Comparison of ENCODE assay signal across 9 cellular contexts in the genomic region with DNA sequence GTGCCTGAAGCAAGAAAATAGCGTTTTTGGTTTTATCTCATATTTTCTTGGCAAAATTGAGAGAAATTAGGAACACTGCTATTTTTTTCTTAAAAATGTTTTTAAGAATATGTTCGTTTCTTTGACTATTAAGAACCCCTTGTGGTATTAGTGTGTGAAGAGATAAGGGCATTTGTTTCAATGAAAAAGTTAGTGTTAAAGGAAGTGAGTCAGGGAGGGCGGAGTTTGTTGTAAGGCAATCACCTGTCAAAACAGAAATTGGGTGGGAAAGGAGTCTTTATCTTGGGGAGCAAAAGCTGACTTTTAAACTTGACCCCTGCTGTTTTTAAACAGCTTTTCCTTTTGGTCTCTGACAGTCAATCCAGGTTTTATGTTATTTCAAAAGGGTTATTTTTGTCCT. TPM values are rescaled to one million over a fixed set of nuclear protein-coding genes. Genes with fewer than 3 reads are reported as not detected.
DNase-seq lines count a peak whose midpoint lies in the region; TF ChIP-seq lines count a peak whose summit lies in the region.
"Had no signal": no experiment of that assay in that cellular context is flagged by ENCODE, and none has a peak within 500 bp of the region (broad histone marks: within the 10 kb centered on the region; RNA-seq: fewer than 3 reads in every experiment).

No MANE protein-coding gene starts in this region.

- in situ Hi-C loops in SK-MEL-5 (cut with HindIII; ENCODE audit: low pct_unique_long_range_greater_than_20kb, low sequenced_read_pairs), result no loop called here

- no peak overlapping the region for H3K9ac ChIP-seq in skeletal muscle satellite cell (ENCODE audit: low read depth, low read length)

- peaks cover 19% of the 10 kb centered on the region for H3K4me1 ChIP-seq in skeletal muscle satellite cell (ENCODE audit: control insufficient read depth, insufficient read depth, low read length)

- no peaks in the 10 kb centered on the region for H3K27me3 ChIP-seq in dorsolateral prefrontal cortex
- no peaks in the 10 kb centered on the region for H3K27me3 ChIP-seq in skeletal muscle satellite cell (ENCODE audit: control insufficient read depth, insufficient read depth, low read length)

- H3K4me3 ChIP-seq in dorsolateral prefrontal cortex, result peak overlapping the region in 45 of 59 donors; percentile 1 to 95 (median 86)
- peak overlapping the region; percentile 85 for H3K4me3 ChIP-seq in skeletal muscle satellite cell (ENCODE audit: low read length)

- intact Hi-C loops in dorsolateral prefrontal cortex (cut with DNase I), result no loop called here

- peak; percentile 7 for DNase-seq in activated CD8-positive, alpha-beta memory T cell treated with anti-CD3 and anti-CD28 coated beads, Interleukin-2, amount 50 U/mL, for 24 hours (ENCODE audit: extremely low read depth)
- no peak for DNase-seq in activated CD8-positive, alpha-beta memory T cell treated with anti-CD3 and anti-CD28 coated beads for 24 hours
- DNase-seq in SK-MEL-5 (ENCODE audit: low read depth, low spot score), result peak; percentile 62
- no peak for DNase-seq in dorsolateral prefrontal cortex
- no peak for DNase-seq in NCI-H1105 treated with DMSO at 0.1 percent for 48 hours (lab: John Stamatoyannopoulos, UW)
- DNase-seq in NCI-H1694 treated with DMSO at 0.1 percent for 48 hours (lab: John Stamatoyannopoulos, UW), result no peak
- DNase-seq in NCI-H2171 treated with DMSO at 0.1 percent for 48 hours (lab: John Stamatoyannopoulos, UW), result no peak
- DNase-seq: H9 had no signal

- no peaks in the 10 kb centered on the region for H3K9me3 ChIP-seq in skeletal muscle satellite cell (replicated peaks; ENCODE audit: low read length)

- H3K36me3 ChIP-seq in skeletal muscle satellite cell (ENCODE audit: insufficient read depth, low read length), result peaks cover 6% of the 10 kb centered on the region

- no peak for TF ChIP-seq CTCF in dorsolateral prefrontal cortex (IDR thresholded peaks at IDR 0.05 in 54 of 56, conservative IDR thresholded peaks at IDR 0.05 in 2 of 56; ENCODE audit: low read depth in 1 of 56, partially characterized antibody in 56 of 56)

- peak overlapping the region in 2 of 59 donors; percentile 10 to 11 for H3K27ac ChIP-seq in dorsolateral prefrontal cortex

- peak overlapping the region; percentile 91 for H3K4me2 ChIP-seq in skeletal muscle satellite cell (ENCODE audit: low read length)

RNA-seq across cellular contexts. Expression of gene RAP2B, which starts 4.2 kb away (rescaled TPM):
- total RNA-seq in SK-MEL-5 (2014; rRNA removed; shearing (Covaris generic)), result 87.9 and 95.8 TPM in 2 replicates
- 49.8 and 50.9 TPM in 2 replicates for polyA plus RNA-seq in SK-MEL-5 (2015; cell fraction: cytosol; rRNA removed)
- 37.9 and 44.5 TPM in 2 replicates for polyA plus RNA-seq in SK-MEL-5 (2015; cell fraction: nucleus; rRNA removed)
- 10 to 100 TPM in 89 of 120 experiments, 1 to 10 TPM in 31; 6.1 to 17.8 (median 11.3) TPM for total RNA-seq in dorsolateral prefrontal cortex
- 11.4 and 17.0 TPM in 2 replicates for total RNA-seq in skeletal muscle satellite cell (2012; rRNA removed)

Comparison
In these comparisons a context has a peak if more than half of its experiments do, and no peak if none do; other contexts are left out.
1. DNase-seq: peak in activated CD8-positive, alpha-beta memory T cell treated with anti-CD3 and anti-CD28 coated beads, Interleukin-2, amount 50 U/mL, for 24 hours (single experiment) and SK-MEL-5 (single experiment); none in activated CD8-positive, alpha-beta memory T cell treated with anti-CD3 and anti-CD28 coated beads for 24 hours (single experiment), dorsolateral prefrontal cortex (0 of 10), NCI-H1105 treated with DMSO at 0.1 percent for 48 hours (single experiment), NCI-H1694 treated with DMSO at 0.1 percent for 48 hours (single experiment) and NCI-H2171 treated with DMSO at 0.1 percent for 48 hours (single experiment).